ENCODE assay signal across 17 cellular contexts in the genomic region with DNA sequence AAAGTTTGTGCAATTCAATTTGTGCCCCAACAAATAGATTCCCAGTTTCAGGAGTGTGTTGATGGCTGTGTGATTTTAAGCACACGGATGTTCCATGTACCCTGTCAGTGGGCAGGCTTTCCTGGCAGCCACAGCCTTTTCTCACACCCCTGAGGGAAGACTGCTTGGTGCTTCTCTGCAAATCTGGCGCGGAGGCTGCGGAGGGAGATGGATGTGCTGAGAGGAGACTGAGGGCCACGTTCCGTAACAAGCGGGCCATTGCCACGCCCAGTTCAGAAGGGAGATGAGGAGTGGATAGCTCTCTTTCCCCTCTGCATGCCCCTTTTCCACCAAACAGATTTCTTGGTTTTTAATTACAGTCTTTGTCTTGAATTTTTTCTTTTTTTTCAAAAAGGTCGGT.
"Had no signal": no experiment of that assay in that cellular context is flagged by ENCODE, and none has a peak within 500 bp of the region (broad histone marks: within the 10 kb centered on the region; RNA-seq: fewer than 3 reads in every experiment).

No MANE protein-coding gene starts in this region.

- H3K4me1 ChIP-seq: body of pancreas, foreskin keratinocyte, thyroid gland had no signal

- DNase-seq: activated CD4-positive, alpha-beta T cell treated with anti-CD3 and anti-CD28 coated beads, Interleukin-2, amount 10 ng/mL, durations not matched to agents 7 days and 5 days; activated CD8-positive, alpha-beta T cell treated with anti-CD3 and anti-CD28 coated beads, Interleukin-2, amount 10 ng/mL, durations not matched to agents 7 days and 5 days; activated naive CD4-positive, alpha-beta T cell treated with anti-CD3 and anti-CD28 coated beads for 36 hours; activated T-cell treated with anti-CD3 and anti-CD28 coated beads, Interleukin-2, amount 50 U/mL, for 4 hours; body of pancreas; caudate nucleus; foreskin keratinocyte; mesenchymal stem cell; mucosa of descending colon; naive B cell; retina; stimulated activated CD4-positive, alpha-beta T cell treated with anti-CD3 and anti-CD28 coated beads, Interleukin-1b, Interleukin-23, amount 100 ng/mL, for 48 hours; stimulated activated naive CD4-positive, alpha-beta T cell treated with Interleukin-2 at 50 U/mL for 16 hours; thyroid gland had no signal

- ATAC-seq: activated CD4-positive, CD25-positive, alpha-beta regulatory T cell treated with anti-CD3 and anti-CD28 coated beads, Interleukin-2, amount 50 U/mL, for 24 hours; activated CD8-positive, alpha-beta T cell treated with anti-CD3 and anti-CD28 coated beads, Interleukin-2, amount 10 ng/mL, durations not matched to agents 7 days and 5 days; activated T-cell treated with anti-CD3 and anti-CD28 coated beads, Interleukin-2, amount 50 U/mL, for 4 hours; body of pancreas; foreskin keratinocyte; mucosa of descending colon had no signal

- H3K27ac ChIP-seq: body of pancreas, dorsolateral prefrontal cortex, foreskin keratinocyte, hepatocyte, thyroid gland had no signal

- H3K9me3 ChIP-seq: body of pancreas, mucosa of descending colon, thyroid gland had no signal

- H3K36me3 ChIP-seq: thyroid gland had no signal

- H3K4me3 ChIP-seq: body of pancreas, dorsolateral prefrontal cortex, hepatocyte, mucosa of descending colon, thyroid gland had no signal
